In genomic region chr22:37571258-37571991, GRCh38 we compare ENCODE assay signal across 1 cellular context.
A peak's percentile ranks its signal among the peaks of the same experiment; 100 is the strongest.
TF ChIP-seq lines count a peak whose summit lies in the region.

No MANE protein-coding gene starts in this region.

TF ChIP-seq in IMR-90, 13 proteins besides CTCF, POLR2A, EP300 and RAD21:
- TF ChIP-seq SMC3 (IDR thresholded peaks at IDR 0.05; ENCODE audit: low read depth, low read length) (0 out of 2 replicates have a peak, but pooled peaks have one; percentile 10), NFE2L2 (IDR thresholded peaks at IDR 0.05; ENCODE audit: low read depth, low read length) (no peak)
